In genomic region chr2:222982010-222982908, GRCh38 we compare ENCODE assay signal across 8 cellular contexts.
DNase-seq lines count a peak whose midpoint lies in the region; ATAC-seq, FAIRE-seq and TF ChIP-seq lines count a peak whose summit lies in the region.

No MANE protein-coding gene starts in this region.

- H3K4me3 ChIP-seq in ascending aorta (no peak overlapping the region), tibial artery (no peak overlapping the region)

- H3K36me3 ChIP-seq in ascending aorta (no peaks in the 10 kb centered on the region), tibial artery (no peaks in the 10 kb centered on the region)

- TF ChIP-seq CTCF in D721Med (IDR thresholded peaks at IDR 0.05; ENCODE audit: insufficient read depth, missing control alignments) (peak; percentile 30), ascending aorta (IDR thresholded peaks at IDR 0.05) (peak; percentile 34 to 70 (median 48)), tibial artery (IDR thresholded peaks at IDR 0.05) (peak; percentile 63 to 72)

- H3K27me3 ChIP-seq in ascending aorta (no peaks in the 10 kb centered on the region), tibial artery (no peaks in the 10 kb centered on the region)

- intact Hi-C loops in ascending aorta (cut with DNase I) (loop anchor here (5.0 kb wide), 1 partner anchor 120 kb away; no protein-coding TSS in a partner anchor), tibial artery (cut with DNase I; ENCODE audit: low total_unique reads) (loop anchor here (5.0 kb wide), 1 partner anchor 115 kb away; no protein-coding TSS in a partner anchor)

- ATAC-seq in GM21619 (IDR thresholded peaks at IDR 0.05; ENCODE audit: unreplicated experiment) = peak; percentile 74

- no peak for DNase-seq in D721Med (ENCODE audit: insufficient read length, low spot score)
- peak; percentile 91 for DNase-seq in NCI-H2029 (lab: John Stamatoyannopoulos, UW)
- DNase-seq in ascending aorta (ENCODE audit: low spot score in 2 of 2) = peak in 1 of 2 donors; percentile 76
- DNase-seq in iPS-NIHi11 (ENCODE audit: low spot score) = peak; percentile 44
- peak; percentile 72 to 85 for DNase-seq in tibial artery
- DNase-seq in GM19239 (ENCODE audit: insufficient read length, low spot score) = no peak
- DNase-seq in mesenteric fat pad (ENCODE audit: low spot score) = no peak

- no peak for FAIRE-seq in D721Med (lab: Jason Lieb, UNC)
- no peak for FAIRE-seq in GM19239 (lab: Jason Lieb, UNC)

- no peak overlapping the region for H3K27ac ChIP-seq in ascending aorta
- peak overlapping the region in 1 of 2 donors; percentile 20 for H3K27ac ChIP-seq in tibial artery

- H3K9me3 ChIP-seq in ascending aorta = no peaks in the 10 kb centered on the region
- H3K9me3 ChIP-seq in tibial artery = no peaks in the 10 kb centered on the region

- H3K4me1 ChIP-seq in ascending aorta (no peaks in the 10 kb centered on the region), tibial artery (peaks cover 0 to 34% (median 10%) of the 10 kb centered on the region in 4 donors)

Comparison
In these comparisons a context has a peak if more than half of its experiments do, and no peak if none do; other contexts are left out.
1. DNase-seq: peak in NCI-H2029 (single experiment), iPS-NIHi11 (single experiment) and tibial artery (2 of 2); none in D721Med (single experiment), GM19239 (single experiment) and mesenteric fat pad (single experiment).
2. Peak in every context shown above with its lines, with median percentiles within 50 percentile points of each other: CTCF ChIP-seq.